ENCODE assay signal across 8 cellular contexts in the genomic region with DNA sequence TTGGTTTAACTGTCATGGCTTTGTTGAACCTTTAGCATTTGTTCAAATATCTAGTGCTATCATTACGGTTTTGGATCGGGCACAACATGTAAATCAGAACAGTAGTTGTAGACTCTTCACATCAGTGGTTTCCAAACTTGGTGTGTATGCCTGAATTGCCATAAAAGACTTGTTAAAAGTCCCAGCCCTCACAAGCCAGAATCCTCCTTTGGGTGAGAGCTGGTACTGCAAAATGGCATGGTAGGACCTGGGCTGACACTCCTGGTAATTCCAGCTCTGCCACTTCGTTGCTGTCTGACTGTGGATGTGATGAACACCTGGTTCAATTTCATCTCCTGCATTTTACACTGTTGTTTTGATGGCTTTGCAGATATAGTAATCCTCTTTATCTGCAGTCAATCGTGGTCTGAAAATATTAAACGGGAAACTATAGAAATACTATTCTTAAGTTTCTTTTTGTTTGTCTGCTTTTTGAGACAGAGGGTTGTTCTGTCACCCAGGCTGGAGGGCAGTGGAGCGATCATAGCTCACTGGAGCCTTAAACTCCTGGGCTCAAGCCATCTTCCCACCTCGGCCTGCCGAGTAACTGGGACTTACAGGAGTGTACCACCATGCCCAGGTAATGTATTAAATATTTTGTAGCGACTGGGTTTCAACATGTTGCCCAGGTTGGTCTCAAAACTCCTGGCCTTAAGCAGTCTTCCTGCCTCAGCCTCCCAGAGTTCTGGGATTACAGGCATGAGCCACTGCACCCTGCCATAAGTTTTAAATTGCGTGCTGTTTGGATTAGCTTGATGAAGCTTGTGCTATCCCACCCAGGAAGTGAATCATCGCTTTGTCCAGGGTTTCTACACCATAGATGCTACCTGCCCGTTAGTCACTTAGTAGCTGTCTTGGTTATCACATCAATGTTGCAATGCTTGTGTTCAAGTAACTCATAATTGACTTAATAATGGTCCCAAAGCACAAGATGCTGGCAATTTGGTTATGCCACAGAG.
A peak's percentile ranks its signal among the peaks of the same experiment; 100 is the strongest.
DNase-seq lines count a peak whose midpoint lies in the region; ATAC-seq, FAIRE-seq and TF ChIP-seq lines count a peak whose summit lies in the region.

No MANE protein-coding gene starts in this region.

- no peak overlapping the region for H3K27ac ChIP-seq in SU-DHL-6 (ENCODE audit: low read depth, low read length)
- H3K27ac ChIP-seq in H1 (ENCODE audit: low read depth, low read length), result no peak overlapping the region

- no peaks in the 10 kb centered on the region for H3F3A ChIP-seq in SU-DHL-6 (ENCODE audit: insufficient read depth)

- 83% methylated on average over 12 of the region's 12 CpGs; no CpG with 5 or more reads in 1 of the 2 experiments for WGBS in H1 (ENCODE audit: extremely low coverage in 1 of 2, insufficient coverage in 1 of 2, insufficient read length in 1 of 2, insufficient replicate concordance in 2 of 2, low coverage in 1 of 2, low lambda C conversion rate in 2 of 2, missing lambda C conversion rate in 1 of 2), 2 experiments

- no peak overlapping the region for H2AK5ac ChIP-seq in H1 (ENCODE audit: low read depth, low read length)

- H3K4me3 ChIP-seq in SU-DHL-6 (ENCODE audit: insufficient read depth, low read length, poor library complexity, severe bottlenecking) (no peak overlapping the region), H1 (ENCODE audit: extremely low read depth in 1 of 4, insufficient read depth in 2 of 4, low read depth in 3 of 4, low read length in 4 of 4) (no peak overlapping the region), skeletal muscle satellite cell (ENCODE audit: low read length) (no peak overlapping the region)

- no peak overlapping the region for H3K4ac ChIP-seq in H1 (replicated peaks; ENCODE audit: insufficient read length, low read depth, low read length)

- H3K4me1 ChIP-seq in H1 (replicated peaks in 1 of 4; ENCODE audit: control insufficient read depth in 3 of 4, insufficient read depth in 4 of 4, low read length in 3 of 4) (peaks cover 0 to 11% (median 10%) of the 10 kb centered on the region in 4 experiments; a peak in 3 of 7 replicates), skeletal muscle satellite cell (ENCODE audit: control insufficient read depth, insufficient read depth, low read length) (peaks cover 43% of the 10 kb centered on the region)

- H2BK5ac ChIP-seq in H1 (ENCODE audit: low read depth, low read length), result no peak overlapping the region

- H3K9me3 ChIP-seq in SU-DHL-6 (ENCODE audit: insufficient read depth, low read length) (no peaks in the 10 kb centered on the region), H1 (ENCODE audit: insufficient read depth in 2 of 2, low read depth in 1 of 2, low read length in 1 of 2) (no peaks in the 10 kb centered on the region), skeletal muscle satellite cell (replicated peaks; ENCODE audit: low read length) (no peaks in the 10 kb centered on the region)

- no peak overlapping the region for H3K56ac ChIP-seq in H1 (replicated peaks; ENCODE audit: insufficient read length, low read depth, low read length)

- H4K8ac ChIP-seq in H1 (ENCODE audit: extremely low read depth, insufficient read depth, low read length), result no peak overlapping the region; the same call in 1 of the 2 replicates

- no peak overlapping the region for H3K14ac ChIP-seq in H1 (ENCODE audit: insufficient read length)

- CTCF ChIA-PET in H1 (lab: Charles Lee; ENCODE audit: partially characterized antibody), result interaction anchor here (0.6 to 4.7 kb wide), 29 partner anchors 8 to 176 kb away, joined by 3 to 28 read pairs (median 4); no protein-coding TSS in a partner anchor

- no peak overlapping the region for H2BK120ac ChIP-seq in H1 (replicated peaks; ENCODE audit: low read depth, low read length)

- H3K9ac ChIP-seq in SU-DHL-6 (ENCODE audit: low read length) (no peak overlapping the region), H1 (replicated peaks in 1 of 4; ENCODE audit: extremely low read depth in 1 of 4, low read depth in 3 of 4, low read length in 3 of 4) (no peak overlapping the region), skeletal muscle satellite cell (ENCODE audit: low read depth, low read length) (no peak overlapping the region)

- H2BK12ac ChIP-seq in H1 (ENCODE audit: low read depth, low read length), result no peak overlapping the region

- no peak for FAIRE-seq in H1 (lab: Jason Lieb, UNC)

- H3K79me2 ChIP-seq in SU-DHL-6 (ENCODE audit: insufficient read depth, low read length) (peaks cover 95% of the 10 kb centered on the region), H1 (ENCODE audit: control insufficient read depth in 1 of 2, insufficient read depth in 2 of 2, low read length in 2 of 2) (peaks cover 6 to 94% of the 10 kb centered on the region in 2 experiments; a peak in 3 of 4 replicates)

- H3K79me1 ChIP-seq in H1 (ENCODE audit: low read depth, low read length), result peaks cover 12% of the 10 kb centered on the region

- no peak overlapping the region for H2AFZ ChIP-seq in SU-DHL-6 (ENCODE audit: low read depth, low read length, severe bottlenecking)
- H2AFZ ChIP-seq in H1 (ENCODE audit: low read length), result no peak overlapping the region

- H3K36me3 ChIP-seq in SU-DHL-6 (ENCODE audit: low read length) (no peaks in the 10 kb centered on the region), H1 (ENCODE audit: control insufficient read depth in 2 of 4, insufficient read depth in 4 of 4, low read length in 3 of 4) (no peaks in the 10 kb centered on the region), skeletal muscle satellite cell (ENCODE audit: insufficient read depth, low read length) (no peaks in the 10 kb centered on the region)

- in situ Hi-C loops in G401 (cut with HindIII; ENCODE audit: low sequenced_read_pairs), result no loop called here

- TF ChIP-seq CTCF in SU-DHL-6 (IDR thresholded peaks at IDR 0.05; ENCODE audit: insufficient read depth, low read length, poor library complexity, severe bottlenecking), result no peak
- peak; percentile 42 to 68 (median 53) for TF ChIP-seq CTCF in H1 (IDR thresholded peaks at IDR 0.05; ENCODE audit: control extremely low read depth in 1 of 3, insufficient read depth in 1 of 3, low read depth in 1 of 3, low read length in 3 of 3)

- no peaks in the 10 kb centered on the region for H3K27me3 ChIP-seq in SU-DHL-6 (ENCODE audit: low read length)
- no peaks in the 10 kb centered on the region for H3K27me3 ChIP-seq in H1 (replicated peaks in 1 of 4; ENCODE audit: control insufficient read depth in 3 of 4, extremely low read depth in 1 of 4, insufficient read depth in 3 of 4, low read length in 3 of 4)
- H3K27me3 ChIP-seq in skeletal muscle satellite cell (ENCODE audit: control insufficient read depth, insufficient read depth, low read length), result no peaks in the 10 kb centered on the region

- no peak overlapping the region for H3K18ac ChIP-seq in H1 (ENCODE audit: extremely low read depth, low read length)

- POLR2A ChIA-PET in H1 (lab: Charles Lee; ENCODE audit: partially characterized antibody), result interaction anchor here (0.5 to 1.2 kb wide), 3 partner anchors 48 to 105 kb away, joined by 3 to 4 read pairs (median 3); no protein-coding TSS in a partner anchor

- no peaks in the 10 kb centered on the region; the same call in 1 of the 2 replicates for H4K20me1 ChIP-seq in SU-DHL-6 (ENCODE audit: low read depth, low read length)
- peaks cover 24 to 31% of the 10 kb centered on the region in 2 experiments for H4K20me1 ChIP-seq in H1 (replicated peaks in 1 of 2; ENCODE audit: control insufficient read depth in 1 of 2, insufficient read depth in 2 of 2, low read length in 2 of 2)

- H4K5ac ChIP-seq in H1 (ENCODE audit: insufficient read length, low read depth, low read length), result no peak overlapping the region

- peak overlapping the region; percentile 4 for H3K4me2 ChIP-seq in SU-DHL-6 (ENCODE audit: low read depth, low read length, poor library complexity, severe bottlenecking)
- no peak overlapping the region for H3K4me2 ChIP-seq in H1 (ENCODE audit: insufficient read depth in 1 of 2, low read depth in 2 of 2, low read length in 2 of 2)
- H3K4me2 ChIP-seq in skeletal muscle satellite cell (ENCODE audit: low read length), result peak overlapping the region; percentile 37

- H2BK20ac ChIP-seq in H1 (ENCODE audit: low read length), result no peak overlapping the region

- TF ChIP-seq EP300 in H1 (IDR thresholded peaks at IDR 0.05; ENCODE audit: borderline replicate concordance in 1 of 2, low read depth in 2 of 2, low read length in 2 of 2), result no peak

- peak; percentile 27 to 37; a peak in 3 of 4 replicates for TF ChIP-seq RAD21 in H1 (IDR thresholded peaks at IDR 0.05 in 1 of 2, conservative IDR thresholded peaks at IDR 0.05 in 1 of 2; ENCODE audit: low read depth in 2 of 2, low read length in 2 of 2)

- H4K91ac ChIP-seq in H1 (replicated peaks; ENCODE audit: insufficient read length, low read length), result no peak overlapping the region

- no peak overlapping the region for H3K23ac ChIP-seq in H1 (ENCODE audit: insufficient read length)

- no peaks in the 10 kb centered on the region; the same call in 1 of the 2 replicates for H3K23me2 ChIP-seq in H1 (ENCODE audit: low read depth, low read length)

- no peak overlapping the region for H2BK15ac ChIP-seq in H1 (ENCODE audit: low read length)

- ATAC-seq in HG03066 (IDR thresholded peaks at IDR 0.05; ENCODE audit: low read depth, unreplicated experiment) (peak; percentile 45), GM18858 (IDR thresholded peaks at IDR 0.05; ENCODE audit: unreplicated experiment) (no peak)

- no peaks in the 10 kb centered on the region for H3K9me2 ChIP-seq in SU-DHL-6 (replicated peaks; ENCODE audit: insufficient read depth, low read length)

- DNase-seq in G401 (ENCODE audit: low spot score) (peak; percentile 47), H1 (ENCODE audit: low read depth in 1 of 2, low spot score in 2 of 2) (peak in 1 of 2 experiments; percentile 62), DMS79 treated with DMSO at 0.1 percent for 48 hours (lab: John Stamatoyannopoulos, UW) (no peak), COR-L47 (lab: John Stamatoyannopoulos, UW) (no peak)

- no peak for TF ChIP-seq POLR2A in H1 (IDR thresholded peaks at IDR 0.05; ENCODE audit: control extremely low read depth in 1 of 2, low read depth in 2 of 2, low read length in 2 of 2)

TF ChIP-seq in H1, 55 proteins besides CTCF, POLR2A, EP300 and RAD21:
- TF ChIP-seq HDAC6 (IDR thresholded peaks at IDR 0.05; ENCODE audit: low read depth, low read length), result no peak
- TF ChIP-seq CHD1 (IDR thresholded peaks at IDR 0.05; ENCODE audit: low read depth, low read length), result no peak
- no peak for TF ChIP-seq JUN (IDR thresholded peaks at IDR 0.05; ENCODE audit: low read depth, low read length)
- TF ChIP-seq, protein P1, sequence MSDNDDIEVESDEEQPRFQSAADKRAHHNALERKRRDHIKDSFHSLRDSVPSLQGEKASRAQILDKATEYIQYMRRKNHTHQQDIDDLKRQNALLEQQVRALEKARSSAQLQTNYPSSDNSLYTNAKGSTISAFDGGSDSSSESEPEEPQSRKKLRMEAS (IDR thresholded peaks at IDR 0.05), result no peak
- no peak for TF ChIP-seq TAF1 (IDR thresholded peaks at IDR 0.05; ENCODE audit: low read depth, low read length)
- TF ChIP-seq SIX5 (IDR thresholded peaks at IDR 0.05; ENCODE audit: low read depth, low read length), result no peak
- no peak for TF ChIP-seq NRF1 (IDR thresholded peaks at IDR 0.05; ENCODE audit: low read depth, low read length)

Comparison
In these comparisons a context has a peak if more than half of its experiments do, and no peak if none do; other contexts are left out.
1. H3K4me2 ChIP-seq: peak in SU-DHL-6 (single experiment) and skeletal muscle satellite cell (single experiment); none in H1 (0 of 2).